ENCODE assay signal across 15 cellular contexts in the genomic region with DNA sequence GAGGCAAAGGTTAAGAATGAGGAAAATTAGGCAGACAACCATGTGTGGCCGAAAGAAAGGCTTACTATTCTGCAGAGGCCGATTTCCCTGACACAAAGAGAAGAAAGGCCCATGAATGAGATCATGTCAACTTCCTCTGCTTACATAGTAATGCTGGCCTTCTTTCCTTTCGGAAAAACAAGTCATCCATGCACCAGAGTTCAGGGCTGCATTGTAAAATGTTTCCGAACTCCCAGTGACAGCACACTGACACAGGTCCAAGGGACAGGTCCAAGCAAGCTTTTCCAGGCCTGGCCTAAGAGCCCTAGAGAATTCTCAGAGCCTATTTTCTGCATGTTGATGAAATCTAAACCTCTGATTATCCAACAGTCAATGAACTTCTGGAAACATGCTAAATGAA.
DNase-seq lines count a peak whose midpoint lies in the region; ATAC-seq, FAIRE-seq and TF ChIP-seq lines count a peak whose summit lies in the region.
"Had no signal": no experiment of that assay in that cellular context is flagged by ENCODE, and none has a peak within 500 bp of the region (broad histone marks: within the 10 kb centered on the region; RNA-seq: fewer than 3 reads in every experiment).

No MANE protein-coding gene starts in this region.

- H3K4me1 ChIP-seq in Panc1 (ENCODE audit: control insufficient read depth, insufficient read depth, low read length) (peaks cover 16% of the 10 kb centered on the region), endothelial cell of umbilical vein (ENCODE audit: control insufficient read depth, extremely low read depth, insufficient read depth, low read length) (peaks cover 44% of the 10 kb centered on the region), right lobe of liver (no peaks in the 10 kb centered on the region), stomach smooth muscle (ENCODE audit: control insufficient read depth, insufficient read depth, low read length) (peaks cover 2% of the 10 kb centered on the region), small intestine (ENCODE audit: control insufficient read depth in 2 of 2, insufficient read depth in 1 of 2, low read depth in 1 of 2, low read length in 1 of 2) (no peaks in the 10 kb centered on the region)

- BruUV-seq in Panc1 (replicated peaks; lab: Mats Ljungman, UMichigan) (no TSS peak), endothelial cell of umbilical vein (replicated peaks; lab: Mats Ljungman, UMichigan) (no TSS peak)

- TF ChIP-seq CTCF in Panc1 (IDR thresholded peaks at IDR 0.05) (no peak), endothelial cell of umbilical vein (IDR thresholded peaks at IDR 0.05; ENCODE audit: extremely low read depth in 1 of 2, insufficient read depth in 1 of 2, low read depth in 1 of 2, low read length in 2 of 2) (no peak), right lobe of liver (IDR thresholded peaks at IDR 0.05) (no peak)

- H3K9ac ChIP-seq in endothelial cell of umbilical vein (replicated peaks; ENCODE audit: extremely low read depth, insufficient read depth, low read length) (peak overlapping the region; percentile 69), stomach smooth muscle (ENCODE audit: low read length in 2 of 2) (no peak overlapping the region)

- FAIRE-seq in endothelial cell of umbilical vein (lab: Jason Lieb, UNC), result peak; percentile 99
- FAIRE-seq in small intestine (lab: Jason Lieb, UNC), result no peak

- peak overlapping the region; percentile 34 for H3K4me2 ChIP-seq in endothelial cell of umbilical vein (ENCODE audit: insufficient read depth, low read length)

- H3K9me1 ChIP-seq in endothelial cell of umbilical vein (replicated peaks; ENCODE audit: control insufficient read depth, extremely low read depth, insufficient read depth, low read length), result no peaks in the 10 kb centered on the region

- CTCF ChIA-PET in Panc1 (lab: Charles Lee) (no interaction called here), endothelial cell of umbilical vein (lab: Charles Lee) (interaction anchor here (0.9 kb wide), 1 partner anchor 15 kb away, joined by 3 read pairs; no protein-coding TSS in a partner anchor)

- no peaks in the 10 kb centered on the region for H4K20me1 ChIP-seq in endothelial cell of umbilical vein (replicated peaks; ENCODE audit: control insufficient read depth, extremely low read depth, insufficient read depth, low read length)

- H3K27me3 ChIP-seq in Panc1 (ENCODE audit: control insufficient read depth, insufficient read depth, low read length) (no peaks in the 10 kb centered on the region), endothelial cell of umbilical vein (ENCODE audit: control insufficient read depth in 2 of 2, insufficient read depth in 2 of 2, low read length in 2 of 2) (no peaks in the 10 kb centered on the region), right lobe of liver (no peaks in the 10 kb centered on the region), stomach smooth muscle (ENCODE audit: control insufficient read depth in 1 of 2, insufficient read depth in 2 of 2, low read length in 2 of 2) (no peaks in the 10 kb centered on the region), small intestine (ENCODE audit: control insufficient read depth in 2 of 2, insufficient read depth in 2 of 2, low read length in 2 of 2) (no peaks in the 10 kb centered on the region)
- H3K27me3 ChIP-seq: transverse colon had no signal

- in situ Hi-C loops in Panc1 (cut with HindIII; ENCODE audit: low pct_unique_long_range_greater_than_20kb, low sequenced_read_pairs), result no loop called here

- ATAC-seq in Panc1 (0 out of 2 replicates have a peak, but pooled peaks have one; percentile 45), right lobe of liver (peak; percentile 56 to 91 (median 74)), GM18519 (IDR thresholded peaks at IDR 0.05; ENCODE audit: low FRiP score, unreplicated experiment) (no peak)

- no peak overlapping the region for H3K4me3 ChIP-seq in Panc1 (ENCODE audit: low read depth in 2 of 2, low read length in 2 of 2)
- no peak overlapping the region for H3K4me3 ChIP-seq in endothelial cell of umbilical vein (replicated peaks in 1 of 3; ENCODE audit: insufficient read depth in 1 of 3, low read depth in 1 of 3, low read length in 3 of 3)
- no peak overlapping the region for H3K4me3 ChIP-seq in right lobe of liver
- H3K4me3 ChIP-seq in stomach smooth muscle (ENCODE audit: low read length in 2 of 2), result no peak overlapping the region
- no peak overlapping the region for H3K4me3 ChIP-seq in small intestine (ENCODE audit: low read depth in 1 of 2, low read length in 2 of 2)
- H3K4me3 ChIP-seq: transverse colon had no signal

- peak overlapping the region; percentile 61 for H2AFZ ChIP-seq in endothelial cell of umbilical vein (ENCODE audit: low read depth, low read length)

- POLR2A ChIA-PET in Panc1 (lab: Charles Lee) (no interaction called here), endothelial cell of umbilical vein (lab: Charles Lee) (interaction anchor here (1.0 kb wide), 1 partner anchor 45 kb away, joined by 3 read pairs; no protein-coding TSS in a partner anchor)

- WGBS in right lobe of liver (ENCODE audit: insufficient coverage, low coverage, low lambda C conversion rate, missing lambda C conversion rate), result 52% methylated on average over 4 of the region's 4 CpGs
- 61 to 84% (median 71%) methylated on average over 4 of the region's 4 CpGs for WGBS in small intestine, 3 donors

- dilution Hi-C loops in endothelial cell of umbilical vein (cut with MboI; ENCODE audit: extremely low pct_ligation_motif_present, low sequenced_read_pairs), result no loop called here

- intact Hi-C loops in Panc1 (cut with micrococcal nuclease; ENCODE audit: unreplicated experiment) (no loop called here), endothelial cell of umbilical vein (cut with micrococcal nuclease) (loop anchor here (1.0 to 10.0 kb wide), 3 partner anchors 8 to 489 kb away; no protein-coding TSS in a partner anchor), right lobe of liver (cut with DNase I) (no loop called here)

- H3K27ac ChIP-seq in Panc1 (ENCODE audit: low read length), result peak overlapping the region; percentile 80
- H3K27ac ChIP-seq in endothelial cell of umbilical vein (ENCODE audit: insufficient read depth, low read depth, low read length), result peak overlapping the region; percentile 86
- H3K27ac ChIP-seq in right lobe of liver, result no peak overlapping the region
- H3K27ac ChIP-seq in stomach smooth muscle (ENCODE audit: low read length), result peak overlapping the region; percentile 33
- H3K27ac ChIP-seq in small intestine (ENCODE audit: low read depth in 1 of 2, low read length in 1 of 2), result no peak overlapping the region

- H3K9me3 ChIP-seq in Panc1 (ENCODE audit: control insufficient read depth, insufficient read depth, low read depth, low read length) (no peaks in the 10 kb centered on the region), endothelial cell of umbilical vein (replicated peaks; ENCODE audit: control insufficient read depth, insufficient read depth, low read length) (no peaks in the 10 kb centered on the region), right lobe of liver (no peaks in the 10 kb centered on the region), stomach smooth muscle (ENCODE audit: control insufficient read depth in 2 of 2, low read length in 2 of 2) (no peaks in the 10 kb centered on the region), small intestine (ENCODE audit: control insufficient read depth, low read depth) (no peaks in the 10 kb centered on the region)
- H3K9me3 ChIP-seq: Caco-2, transverse colon had no signal

- DNase-seq in Panc1 (ENCODE audit: low read depth, low spot score) (no peak), endothelial cell of umbilical vein (ENCODE audit: low read depth, low spot score) (peak; percentile 97), right lobe of liver (no peak), small intestine (no peak), cerebellar nuclear complex (lab: John Stamatoyannopoulos, UW) (no peak)
- DNase-seq in stimulated activated CD4-positive, alpha-beta T cell treated with anti-CD3 and anti-CD28 coated beads, Interleukin-4, amount 100 ng/mL, for 24 hours, result no peak
- DNase-seq: activated naive CD4-positive, alpha-beta T cell treated with Interleukin-2 at 50 U/mL for 16 hours; Caco-2; erythroblast; NCI-H1930; SIG-M5; stimulated activated CD4-positive, alpha-beta T cell treated with anti-CD3 and anti-CD28 coated beads, Interleukin-1b, Interleukin-23, amount 100 ng/mL, for 48 hours; transverse colon had no signal

- TF ChIP-seq POLR2A in endothelial cell of umbilical vein (IDR thresholded peaks at IDR 0.05; ENCODE audit: low read depth, low read length) (no peak), right lobe of liver (IDR thresholded peaks at IDR 0.05) (no peak)

- H3K79me2 ChIP-seq in endothelial cell of umbilical vein (ENCODE audit: control insufficient read depth, insufficient read depth, low read length), result no peaks in the 10 kb centered on the region

- H3K36me3 ChIP-seq in Panc1 (ENCODE audit: control insufficient read depth, insufficient read depth, low read length) (no peaks in the 10 kb centered on the region), endothelial cell of umbilical vein (ENCODE audit: control insufficient read depth in 2 of 2, extremely low read depth in 1 of 2, insufficient read depth in 2 of 2, low read length in 2 of 2) (no peaks in the 10 kb centered on the region), right lobe of liver (no peaks in the 10 kb centered on the region), stomach smooth muscle (ENCODE audit: control insufficient read depth in 2 of 2, insufficient read depth in 2 of 2, low read length in 2 of 2) (no peaks in the 10 kb centered on the region), small intestine (ENCODE audit: control insufficient read depth in 2 of 2, insufficient read depth in 2 of 2, low read length in 2 of 2) (no peaks in the 10 kb centered on the region)
- H3K36me3 ChIP-seq: transverse colon had no signal

TF ChIP-seq in endothelial cell of umbilical vein, 7 proteins besides CTCF, POLR2A, EP300 and RAD21:
- TF ChIP-seq GATA2 (IDR thresholded peaks at IDR 0.05; ENCODE audit: insufficient read depth, insufficient read length, low read depth, low read length) (peak; percentile 53), POLR2AphosphoS5 (IDR thresholded peaks at IDR 0.05; ENCODE audit: insufficient read depth, low read depth, low read length) (peak; percentile 26), EZH2 (IDR thresholded peaks at IDR 0.05; ENCODE audit: borderline replicate concordance, low read depth, low read length, severe bottlenecking) (no peak), JUN (IDR thresholded peaks at IDR 0.05; ENCODE audit: borderline replicate concordance, insufficient read depth, insufficient read length, low read depth) (peak; percentile 82), FOS (IDR thresholded peaks at IDR 0.05; ENCODE audit: borderline replicate concordance, insufficient read depth, low read length) (peak; percentile 80), MYC (IDR thresholded peaks at IDR 0.05; ENCODE audit: low read depth, low read length) (peak; percentile 39)
- TF ChIP-seq, protein P1, sequence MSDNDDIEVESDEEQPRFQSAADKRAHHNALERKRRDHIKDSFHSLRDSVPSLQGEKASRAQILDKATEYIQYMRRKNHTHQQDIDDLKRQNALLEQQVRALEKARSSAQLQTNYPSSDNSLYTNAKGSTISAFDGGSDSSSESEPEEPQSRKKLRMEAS (IDR thresholded peaks at IDR 0.05; ENCODE audit: insufficient read depth, insufficient read length), result no peak

Comparison
In these comparisons a context has a peak if more than half of its experiments do, and no peak if none do; other contexts are left out.
1. H3K27ac ChIP-seq: peak in Panc1 (single experiment), endothelial cell of umbilical vein (single experiment) and stomach smooth muscle (single experiment); none in right lobe of liver (0 of 3) and small intestine (0 of 2).